In the genomic region with DNA sequence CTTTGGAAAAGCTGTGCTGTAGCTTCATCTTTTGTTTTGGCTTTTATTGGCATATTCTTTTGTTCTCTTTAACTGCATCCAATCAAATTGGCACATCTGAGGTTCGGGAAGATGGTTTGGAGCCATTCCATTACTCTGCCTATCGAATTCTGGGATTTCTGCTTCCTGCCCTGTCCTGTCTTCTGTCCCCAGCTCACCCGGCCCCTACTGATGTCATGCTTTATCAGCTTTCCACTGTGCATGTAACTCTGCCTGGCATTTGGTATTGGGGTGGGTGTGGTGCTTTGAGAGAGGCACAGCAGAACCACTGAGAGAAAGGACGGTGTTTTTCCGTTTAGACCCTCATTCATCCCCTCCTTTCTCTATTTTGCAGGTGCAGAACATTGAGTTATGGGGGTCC, we compare ENCODE assay signal across 17 cellular contexts.
"Had no signal": no experiment of that assay in that cellular context is flagged by ENCODE, and none has a peak within 500 bp of the region (broad histone marks: within the 10 kb centered on the region; RNA-seq: fewer than 3 reads in every experiment).

No MANE protein-coding gene starts in this region.

- H3K4me3 ChIP-seq: body of pancreas had no signal

- H3K27ac ChIP-seq: body of pancreas had no signal

- H3K9me3 ChIP-seq: body of pancreas had no signal

- ATAC-seq: activated CD8-positive, alpha-beta T cell treated with anti-CD3 and anti-CD28 coated beads, Interleukin-2, amount 10 ng/mL, durations not matched to agents 7 days and 5 days; activated naive CD4-positive, alpha-beta T cell treated with anti-CD3 and anti-CD28 coated beads, Interleukin-2, amount 50 U/mL, for 72 hours; activated T-cell treated with anti-CD3 and anti-CD28 coated beads, Interleukin-2, amount 50 U/mL, for 72 hours; body of pancreas; left lobe of liver; natural killer cell; stimulated activated naive CD8-positive, alpha-beta T cell treated with anti-CD3 and anti-CD28 coated beads, Interleukin-15, Interleukin-2, amounts not matched to agents 100 U/mL and 50 U/mL, for 24 hours had no signal

- H3K4me1 ChIP-seq: body of pancreas had no signal

- H3K27me3 ChIP-seq: body of pancreas had no signal

- DNase-seq: activated CD4-positive, alpha-beta T cell treated with anti-CD3 and anti-CD28 coated beads, Interleukin-2, amount 10 ng/mL, durations not matched to agents 24 days and 14 days; activated CD4-positive, CD25-positive, alpha-beta regulatory T cell; activated CD8-positive, alpha-beta memory T cell treated with anti-CD3 and anti-CD28 coated beads, Interleukin-2, amount 50 U/mL, for 4 hours; activated CD8-positive, alpha-beta T cell treated with anti-CD3 and anti-CD28 coated beads, Interleukin-2, amount 10 ng/mL, durations not matched to agents 7 days and 5 days; activated gamma-delta T cell; activated T-cell treated with anti-CD3 and anti-CD28 coated beads, Interleukin-2, amount 50 U/mL, for 72 hours; body of pancreas; cortex of kidney; effector CD8-positive, alpha-beta T cell; natural killer cell; nucleus accumbens; posterior cingulate gyrus; small intestine; stimulated activated naive CD8-positive, alpha-beta T cell treated with anti-CD3 and anti-CD28 coated beads, Interleukin-15, Interleukin-2, amounts not matched to agents 100 U/mL and 50 U/mL, for 24 hours; SW 1271 had no signal
